ENCODE assay signal across 10 cellular contexts in genomic region chr1:8430476-8430875, GRCh38.
A peak's percentile ranks its signal among the peaks of the same experiment; 100 is the strongest.
DNase-seq lines count a peak whose midpoint lies in the region; TF ChIP-seq lines count a peak whose summit lies in the region.
"Had no signal": no experiment of that assay in that cellular context is flagged by ENCODE, and none has a peak within 500 bp of the region (broad histone marks: within the 10 kb centered on the region; RNA-seq: fewer than 3 reads in every experiment).

No MANE protein-coding gene starts in this region.

- TF ChIP-seq CTCF in DOHH2 (IDR thresholded peaks at IDR 0.05; ENCODE audit: low read depth, low read length, poor library complexity, severe bottlenecking) (no peak), progenitor cell of endocrine pancreas (IDR thresholded peaks at IDR 0.05; ENCODE audit: unreplicated experiment) (no peak), breast epithelium (IDR thresholded peaks at IDR 0.05) (no peak)

- H3K9me2 ChIP-seq in DOHH2 (replicated peaks; ENCODE audit: control insufficient read depth, low read length) = no peaks in the 10 kb centered on the region

- H3K27ac ChIP-seq in DOHH2 (ENCODE audit: low read depth, low read length) = peak overlapping the region; percentile 98
- H3K27ac ChIP-seq in breast epithelium = peak overlapping the region in 1 of 2 donors; percentile 13

- H3K36me3 ChIP-seq in DOHH2 (ENCODE audit: control insufficient read depth, low read length) (peaks cover 18% of the 10 kb centered on the region), breast epithelium (no peaks in the 10 kb centered on the region)

- no peaks in the 10 kb centered on the region for H3K27me3 Mint-ChIP-seq in activated naive CD8-positive, alpha-beta T cell
- no peaks in the 10 kb centered on the region for H3K27me3 Mint-ChIP-seq in progenitor cell of endocrine pancreas

- H3K9me3 Mint-ChIP-seq in activated naive CD8-positive, alpha-beta T cell (ENCODE audit: low read depth) = no peaks in the 10 kb centered on the region
- no peaks in the 10 kb centered on the region for H3K9me3 Mint-ChIP-seq in progenitor cell of endocrine pancreas (ENCODE audit: low read depth)

- H3K79me2 ChIP-seq in DOHH2 (ENCODE audit: control insufficient read depth, low read length) = peaks cover 48% of the 10 kb centered on the region

- peaks cover 61% of the 10 kb centered on the region for H3K4me1 Mint-ChIP-seq in activated naive CD8-positive, alpha-beta T cell (ENCODE audit: low read depth)
- H3K4me1 Mint-ChIP-seq in progenitor cell of endocrine pancreas (ENCODE audit: low read depth) = peaks cover 16% of the 10 kb centered on the region

- peaks cover 40% of the 10 kb centered on the region for H3F3A ChIP-seq in DOHH2 (ENCODE audit: control insufficient read depth, insufficient read depth)

- no peaks in the 10 kb centered on the region for H3K27me3 ChIP-seq in DOHH2 (ENCODE audit: control insufficient read depth, low read length)
- no peaks in the 10 kb centered on the region for H3K27me3 ChIP-seq in breast epithelium

- peaks cover 2% of the 10 kb centered on the region for H3K36me3 Mint-ChIP-seq in activated naive CD8-positive, alpha-beta T cell
- H3K36me3 Mint-ChIP-seq in progenitor cell of endocrine pancreas (ENCODE audit: insufficient read depth) = peaks cover 2% of the 10 kb centered on the region

- TF ChIP-seq POLR2A in breast epithelium (IDR thresholded peaks at IDR 0.05) = no peak

- peak overlapping the region; percentile 85 for H3K4me2 ChIP-seq in DOHH2 (ENCODE audit: low read length)

- no peaks in the 10 kb centered on the region for H3K9me3 ChIP-seq in DOHH2 (ENCODE audit: control insufficient read depth, insufficient read depth, low read length)
- no peaks in the 10 kb centered on the region for H3K9me3 ChIP-seq in breast epithelium

- H3K4me1 ChIP-seq in DOHH2 (ENCODE audit: control insufficient read depth, low read length) = peaks cover 77% of the 10 kb centered on the region
- no peaks in the 10 kb centered on the region for H3K4me1 ChIP-seq in breast epithelium

- no peaks in the 10 kb centered on the region for H4K20me1 ChIP-seq in DOHH2 (ENCODE audit: control insufficient read depth, insufficient read depth, low read depth, low read length)

- intact Hi-C loops in breast epithelium (cut with DNase I; ENCODE audit: low total_unique reads) = no loop called here

- DNase-seq in MV-4-11 (lab: John Stamatoyannopoulos, UW) (peak; percentile 36), progenitor cell of endocrine pancreas (ENCODE audit: low spot score, unreplicated experiment) (no peak), NCI-H146 treated with DMSO at 0.1 percent for 48 hours (lab: John Stamatoyannopoulos, UW; ENCODE audit: unreplicated experiment) (no peak), breast epithelium (ENCODE audit: low spot score in 2 of 2) (no peak), T1000 (lab: John Stamatoyannopoulos, UW) (no peak)
- DNase-seq: GOT3, retina, trophoblast cell had no signal

- H3K4me3 ChIP-seq in DOHH2 (ENCODE audit: low read length) (peak overlapping the region; percentile 66), breast epithelium (no peak overlapping the region)

- H3K27ac Mint-ChIP-seq in activated naive CD8-positive, alpha-beta T cell = peak overlapping the region; percentile 77
- H3K27ac Mint-ChIP-seq in progenitor cell of endocrine pancreas = peak overlapping the region; percentile 34

- peak overlapping the region; percentile 56 for H3K4me3 Mint-ChIP-seq in activated naive CD8-positive, alpha-beta T cell
- no peak overlapping the region for H3K4me3 Mint-ChIP-seq in progenitor cell of endocrine pancreas (ENCODE audit: low read depth)
